Comparison of ENCODE assay signal across 7 cellular contexts in the genomic region with DNA sequence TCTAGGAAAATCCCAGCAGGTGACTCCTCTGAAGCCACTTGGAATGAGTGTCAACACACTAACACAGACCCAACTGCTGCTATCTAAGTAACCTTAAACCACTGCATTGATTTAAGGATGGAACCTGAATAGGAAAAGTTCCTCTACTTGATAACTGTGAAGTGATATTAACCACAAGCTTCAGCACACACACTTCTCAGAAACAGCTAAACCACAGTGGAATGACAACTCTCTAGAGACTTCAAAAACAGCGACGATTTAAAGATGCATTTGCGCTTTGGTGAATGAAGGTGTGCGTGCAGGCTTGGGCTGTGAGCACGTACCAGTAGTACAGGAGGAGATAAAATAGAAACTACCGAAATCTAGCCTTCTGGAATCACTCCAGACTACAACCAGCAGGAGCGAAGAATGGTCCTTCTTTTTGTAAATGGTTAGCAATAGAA.
DNase-seq lines count a peak whose midpoint lies in the region; ATAC-seq and TF ChIP-seq lines count a peak whose summit lies in the region.

No MANE protein-coding gene starts in this region.

- H3K4me1 Mint-ChIP-seq in activated B cell treated with CpG ODN at 0.5 μM for 24 hours, result peaks cover 43% of the 10 kb centered on the region
- peaks cover 16 to 53% (median 37%) of the 10 kb centered on the region in 7 donors for H3K4me1 Mint-ChIP-seq in naive thymus-derived CD4-positive, alpha-beta T cell

- H3K27ac Mint-ChIP-seq in activated B cell treated with CpG ODN at 0.5 μM for 24 hours, result peak overlapping the region; percentile 91
- peak overlapping the region; percentile 90 to 98 (median 96) for H3K27ac Mint-ChIP-seq in naive thymus-derived CD4-positive, alpha-beta T cell

- H3K36me3 ChIP-seq in naive thymus-derived CD4-positive, alpha-beta T cell (ENCODE audit: control insufficient read depth in 2 of 3, insufficient read depth in 3 of 3, low read length in 3 of 3), result peaks cover 0 to 5% (median 0%) of the 10 kb centered on the region in 3 experiments

- H3K4me3 ChIP-seq in HL-60 (replicated peaks; ENCODE audit: insufficient read depth, low read length), result peak overlapping the region; percentile 90
- H3K4me3 ChIP-seq in naive thymus-derived CD4-positive, alpha-beta T cell (ENCODE audit: low read length), result peak overlapping the region; percentile 89

- H3K27me3 ChIP-seq in HL-60 (ENCODE audit: insufficient read depth, poor library complexity, severe bottlenecking), result no peaks in the 10 kb centered on the region
- H3K27me3 ChIP-seq in naive thymus-derived CD4-positive, alpha-beta T cell (ENCODE audit: control insufficient read depth in 2 of 2, insufficient read depth in 2 of 2, low read length in 2 of 2), result no peaks in the 10 kb centered on the region

- H3K27ac ChIP-seq in HL-60 (replicated peaks), result no peak overlapping the region
- peak overlapping the region; percentile 82 for H3K27ac ChIP-seq in naive thymus-derived CD4-positive, alpha-beta T cell (ENCODE audit: low read depth, low read length)

- peaks cover 28% of the 10 kb centered on the region for H3K36me3 Mint-ChIP-seq in activated B cell treated with CpG ODN at 0.5 μM for 24 hours (ENCODE audit: low read depth)
- peaks cover 0 to 7% (median 0%) of the 10 kb centered on the region in 5 donors for H3K36me3 Mint-ChIP-seq in naive thymus-derived CD4-positive, alpha-beta T cell

- no peaks in the 10 kb centered on the region for H3K9me3 Mint-ChIP-seq in activated B cell treated with CpG ODN at 0.5 μM for 24 hours
- H3K9me3 Mint-ChIP-seq in naive thymus-derived CD4-positive, alpha-beta T cell, result peaks cover 0 to 2% (median 0%) of the 10 kb centered on the region in 11 donors

- DNase-seq in HL-60 (ENCODE audit: low read depth in 1 of 2, low spot score in 1 of 2), result peak in 1 of 2 experiments; percentile 27
- no peak for DNase-seq in activated B cell treated with CpG ODN at 0.5 μM for 24 hours
- DNase-seq in effector CD4-positive, alpha-beta T cell, result peak; percentile 37
- DNase-seq in naive thymus-derived CD4-positive, alpha-beta T cell, result peak in 8 of 9 donors; percentile 45 to 87 (median 78)
- peak; percentile 50 for DNase-seq in superior temporal gyrus (ENCODE audit: extremely low spot score)
- no peak for DNase-seq in NCI-H2196 treated with DMSO at 0.1 percent for 48 hours (lab: John Stamatoyannopoulos, UW; ENCODE audit: unreplicated experiment)

- POLR2A ChIA-PET in activated B cell treated with CpG ODN at 0.5 μM for 24 hours (lab: Charles Lee), result interaction anchor here (0.6 to 3.7 kb wide), 29 partner anchors 9 to 200 kb away, joined by 3 to 86 read pairs (median 7); a partner anchor contains a TSS
- POLR2A ChIA-PET in naive thymus-derived CD4-positive, alpha-beta T cell (lab: Charles Lee), result interaction anchor here (0.6 to 4.6 kb wide), 18 partner anchors 9 to 733 kb away, joined by 3 to 57 read pairs (median 6); a partner anchor contains a TSS

- CTCF ChIA-PET in activated B cell treated with CpG ODN at 0.5 μM for 24 hours (lab: Charles Lee), result interaction anchor here (0.7 to 2.6 kb wide), 11 partner anchors 13 to 171 kb away, joined by 3 to 13 read pairs (median 5); no protein-coding TSS in a partner anchor
- CTCF ChIA-PET in naive thymus-derived CD4-positive, alpha-beta T cell (lab: Charles Lee), result interaction anchor here (0.7 to 2.7 kb wide), 8 partner anchors 18 to 188 kb away, joined by 3 to 10 read pairs (median 3); no protein-coding TSS in a partner anchor

- intact Hi-C loops in activated B cell treated with CpG ODN at 0.5 μM for 24 hours (cut with micrococcal nuclease), result loop anchor here (1.0 to 2.0 kb wide), 5 partner anchors 15 to 193 kb away; a partner anchor contains a TSS
- intact Hi-C loops in naive thymus-derived CD4-positive, alpha-beta T cell (cut with micrococcal nuclease), result loop anchor here (1.0 to 10.0 kb wide), 10 partner anchors 11 to 465 kb away; a partner anchor contains a TSS

- TF ChIP-seq CTCF in HL-60 (IDR thresholded peaks at IDR 0.05; ENCODE audit: insufficient read depth, low read length) (no peak), activated B cell treated with CpG ODN at 0.5 μM for 24 hours (IDR thresholded peaks at IDR 0.05) (no peak)

- H3K4me3 Mint-ChIP-seq in activated B cell treated with CpG ODN at 0.5 μM for 24 hours, result peak overlapping the region; percentile 93
- H3K4me3 Mint-ChIP-seq in naive thymus-derived CD4-positive, alpha-beta T cell, result peak overlapping the region; percentile 90 to 100 (median 98)

- H3K4me1 ChIP-seq in naive thymus-derived CD4-positive, alpha-beta T cell (ENCODE audit: control insufficient read depth in 2 of 2, insufficient read depth in 2 of 2, low read length in 2 of 2), result peaks cover 25 to 29% of the 10 kb centered on the region in 2 donors

- ATAC-seq in GM18873 (IDR thresholded peaks at IDR 0.05; ENCODE audit: low FRiP score, unreplicated experiment) (peak; percentile 43), activated B cell treated with CpG ODN at 0.5 μM for 24 hours (ENCODE audit: low read depth) (peak; percentile 58)
- ATAC-seq in naive thymus-derived CD4-positive, alpha-beta T cell, result peak; percentile 64

- no peaks in the 10 kb centered on the region for H3K9me3 ChIP-seq in naive thymus-derived CD4-positive, alpha-beta T cell (ENCODE audit: control insufficient read depth in 2 of 3, low read length in 3 of 3)

- H3K27me3 Mint-ChIP-seq in activated B cell treated with CpG ODN at 0.5 μM for 24 hours, result no peaks in the 10 kb centered on the region
- H3K27me3 Mint-ChIP-seq in naive thymus-derived CD4-positive, alpha-beta T cell, result no peaks in the 10 kb centered on the region

Comparison
In these comparisons a context has a peak if more than half of its experiments do, and no peak if none do; other contexts are left out.
1. DNase-seq: peak in effector CD4-positive, alpha-beta T cell (single experiment), naive thymus-derived CD4-positive, alpha-beta T cell (8 of 9) and superior temporal gyrus (single experiment); none in activated B cell treated with CpG ODN at 0.5 μM for 24 hours (single experiment) and NCI-H2196 treated with DMSO at 0.1 percent for 48 hours (single experiment).
2. Peak in every context shown above with its lines, with median percentiles within 50 percentile points of each other: ATAC-seq.